In genomic region chr16:67447508-67448076, GRCh38 we compare ENCODE assay signal across 8 cellular contexts. TPM values are rescaled to one million over a fixed set of nuclear protein-coding genes. Genes with fewer than 3 reads are reported as not detected.
DNase-seq lines count a peak whose midpoint lies in the region; ATAC-seq, FAIRE-seq and TF ChIP-seq lines count a peak whose summit lies in the region.

No MANE protein-coding gene starts in this region.

- peak; percentile 63 for TF ChIP-seq CTCF in 22Rv1 (IDR thresholded peaks at IDR 0.05)
- TF ChIP-seq CTCF in hepatocyte (IDR thresholded peaks at IDR 0.05; ENCODE audit: poor library complexity): peak; percentile 26

- FAIRE-seq in GM12892 (lab: Jason Lieb, UNC) (peak; percentile 93), RCC 7860 (lab: Jason Lieb, UNC) (no peak)

- no peaks in the 10 kb centered on the region for H3K27me3 ChIP-seq in hepatocyte

- H3K9me3 ChIP-seq in hepatocyte (ENCODE audit: low read depth): no peaks in the 10 kb centered on the region

- no peak overlapping the region for H2AFZ ChIP-seq in hepatocyte

- 86% methylated on average over 6 of the region's 6 CpGs for WGBS in hepatocyte (ENCODE audit: low lambda C conversion rate, missing lambda C conversion rate)

- no peak overlapping the region for H3K4me3 ChIP-seq in hepatocyte

- peak overlapping the region; percentile 33 for H3K4me2 ChIP-seq in hepatocyte

- H3K27ac ChIP-seq in 22Rv1: no peak overlapping the region
- H3K27ac ChIP-seq in hepatocyte: no peak overlapping the region

- no peaks in the 10 kb centered on the region for H3K36me3 ChIP-seq in hepatocyte (replicated peaks; ENCODE audit: insufficient read depth, low read depth)

- TF ChIP-seq POLR2A in GM12892 (IDR thresholded peaks at IDR 0.05; ENCODE audit: low read depth, low read length): no peak

- H3K9me2 ChIP-seq in hepatocyte (replicated peaks; ENCODE audit: insufficient read depth): no peaks in the 10 kb centered on the region

- peak; percentile 80 for DNase-seq in GM12892 (ENCODE audit: insufficient read length)
- peak; percentile 13 for DNase-seq in RCC 7860 (ENCODE audit: low spot score)
- DNase-seq in activated effector memory CD4-positive, alpha-beta T cell treated with Interleukin-2 at 50 U/mL for 16 hours: peak; percentile 35
- DNase-seq in hepatocyte (ENCODE audit: low spot score): no peak
- DNase-seq in stimulated activated CD4-positive, alpha-beta T cell treated with anti-CD3 and anti-CD28 coated beads, Interleukin-4, amount 100 ng/mL, for 24 hours: peak; percentile 78

- ATAC-seq in HG03159 (IDR thresholded peaks at IDR 0.05; ENCODE audit: unreplicated experiment) (no peak), HG02870 (IDR thresholded peaks at IDR 0.05; ENCODE audit: unreplicated experiment) (no peak)

- H3K4me1 ChIP-seq in hepatocyte (ENCODE audit: insufficient read depth): peaks cover 25% of the 10 kb centered on the region

- peaks cover 65% of the 10 kb centered on the region for H4K20me1 ChIP-seq in hepatocyte (ENCODE audit: insufficient read depth, poor library complexity, severe bottlenecking)

- peaks cover 15% of the 10 kb centered on the region for H3K79me2 ChIP-seq in hepatocyte

RNA-seq across cellular contexts. Expression of gene HSD11B2, which starts 16.7 kb away (rescaled TPM):
- polyA plus RNA-seq in GM12892 (2012; ENCODE audit: missing spikeins): 0.45 TPM
- 0.93 and 1.6 TPM in 2 replicates for total RNA-seq in hepatocyte
- polyA plus RNA-seq in hepatocyte: 2.3 and 4.2 TPM in 2 replicates

RNA-seq across cellular contexts. Expression of gene ZDHHC1, which starts 31.3 kb away (rescaled TPM):
- polyA plus RNA-seq in GM12892 (2012; ENCODE audit: missing spikeins): 0.40 TPM
- 1.9 and 5.9 TPM in 2 replicates for total RNA-seq in hepatocyte
- 10.0 and 10.6 TPM in 2 replicates for polyA plus RNA-seq in hepatocyte

RNA-seq across cellular contexts. Expression of gene ATP6V0D1, which starts 33.4 kb away (rescaled TPM):
- polyA plus RNA-seq in GM12892 (2012; ENCODE audit: missing spikeins): 35.2 TPM
- total RNA-seq in hepatocyte: 115 and 157 TPM in 2 replicates
- 223 and 232 TPM in 2 replicates for polyA plus RNA-seq in hepatocyte

RNA-seq across cellular contexts. Expression of gene AGRP, which starts 35.8 kb away (rescaled TPM):
- polyA plus RNA-seq in GM12892 (2012; ENCODE audit: missing spikeins): 0.40 TPM
- total RNA-seq in hepatocyte: 1.9 TPM in 1 of 2 replicates, not detected in the other
- 0.93 and 2.3 TPM in 2 replicates for polyA plus RNA-seq in hepatocyte

RNA-seq across cellular contexts. Expression of gene TPPP3, which starts 54.3 kb away (rescaled TPM):
- polyA plus RNA-seq in GM12892 (2012; ENCODE audit: missing spikeins): not detected
- total RNA-seq in hepatocyte: 0.88 and 3.2 TPM in 2 replicates
- polyA plus RNA-seq in hepatocyte: 13.4 and 20.1 TPM in 2 replicates
